ENCODE assay signal across 18 cellular contexts in genomic region chr3:4894891-4895530, GRCh38.
"Had no signal": no experiment of that assay in that cellular context is flagged by ENCODE, and none has a peak within 500 bp of the region (broad histone marks: within the 10 kb centered on the region; RNA-seq: fewer than 3 reads in every experiment).

No MANE protein-coding gene starts in this region.

- H3K79me2 ChIP-seq: hepatocyte had no signal

- H3K4me3 ChIP-seq: colonic mucosa, hepatocyte, ovary, prostate gland, right lobe of liver, testis, tibial nerve had no signal

- DNase-seq: cerebellar nuclear complex; colonic mucosa; dermis blood vessel endothelial cell; erythroblast; foreskin melanocyte; mesendoderm; naive B cell; retina; stimulated activated CD4-positive, alpha-beta T cell treated with anti-CD3 and anti-CD28 coated beads, Interleukin-1b, Interleukin-23, amount 100 ng/mL, for 48 hours; stimulated activated CD4-positive, alpha-beta T cell treated with anti-CD3 and anti-CD28 coated beads, Interleukin-4, amount 100 ng/mL, for 24 hours; stimulated activated naive CD8-positive, alpha-beta T cell treated with anti-CD3 and anti-CD28 coated beads, Interleukin-15, amount 100 ng/mL, for 72 hours had no signal

- H3K4me1 ChIP-seq: colonic mucosa, prostate gland, right lobe of liver had no signal

- ATAC-seq: stimulated activated memory B cell treated with anti-CD40 and anti-IgM and Interleukin-4, amounts not matched to agents 10 μg/mL and 1 μg/mL and 100 μg/mL, for 72 hours; stimulated activated naive CD8-positive, alpha-beta T cell treated with anti-CD3 and anti-CD28 coated beads, Interleukin-15, amount 100 ng/mL, for 72 hours had no signal

- H3K9me3 ChIP-seq: colonic mucosa, ovary, prostate gland, right lobe of liver, testis, tibial nerve had no signal

- H3K27me3 ChIP-seq: colonic mucosa, hepatocyte, ovary, right lobe of liver, testis, tibial nerve had no signal

- H3K36me3 ChIP-seq: colonic mucosa, ovary, prostate gland, right lobe of liver, tibial nerve had no signal

- H3K4me2 ChIP-seq: hepatocyte had no signal

- H2AFZ ChIP-seq: hepatocyte had no signal

- H3K27ac ChIP-seq: colonic mucosa, hepatocyte, ovary, right lobe of liver, testis had no signal
